Comparison of ENCODE assay signal across 26 cellular contexts in the genomic region with DNA sequence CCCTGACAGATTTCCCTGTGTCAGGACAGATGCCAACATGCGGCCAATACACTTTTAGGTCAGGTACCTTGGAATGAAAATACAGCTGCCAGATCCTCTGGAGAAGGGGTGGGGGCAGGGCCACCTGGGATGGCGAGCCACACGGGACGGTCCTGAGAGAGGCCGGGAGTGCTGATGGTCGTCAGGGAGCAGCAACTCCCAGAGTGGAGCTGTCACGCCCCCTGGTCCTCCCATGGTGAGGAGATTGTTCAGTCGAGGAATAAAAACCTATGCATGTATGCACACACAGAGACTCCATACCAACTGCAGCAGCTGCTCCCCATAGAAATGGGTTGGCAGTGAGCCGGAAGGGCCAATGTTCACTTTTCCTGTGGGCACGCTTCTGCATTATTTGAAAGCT. TPM values are rescaled to one million over a fixed set of nuclear protein-coding genes. Genes with fewer than 3 reads are reported as not detected.
DNase-seq lines count a peak whose midpoint lies in the region; ATAC-seq lines count a peak whose summit lies in the region.
"Had no signal": no experiment of that assay in that cellular context is flagged by ENCODE, and none has a peak within 500 bp of the region (broad histone marks: within the 10 kb centered on the region; RNA-seq: fewer than 3 reads in every experiment).

No MANE protein-coding gene starts in this region.

- no peaks in the 10 kb centered on the region for H3K36me3 Mint-ChIP-seq in activated T-helper 17 cell treated with anti-CD3 and anti-CD28 coated beads, Interleukin-2, amount 50 U/mL, for 72 hours (ENCODE audit: low read depth)

- peak overlapping the region; percentile 74 for H3K4me2 ChIP-seq in BLaER1
- H3K4me2 ChIP-seq: hepatocyte had no signal

- H4K20me1 ChIP-seq in BLaER1: no peaks in the 10 kb centered on the region

- ATAC-seq in GM18519 (IDR thresholded peaks at IDR 0.05; ENCODE audit: low FRiP score, unreplicated experiment): no peak
- no peak for ATAC-seq in activated T-helper 17 cell treated with anti-CD3 and anti-CD28 coated beads, Interleukin-2, amount 50 U/mL, for 72 hours (replicated peaks)
- ATAC-seq: HCT116; left colon; stimulated activated naive CD8-positive, alpha-beta T cell treated with anti-CD3 and anti-CD28 coated beads, Interleukin-15, amount 100 ng/mL, for 72 hours; T-helper 17 cell had no signal

- peaks cover 35% of the 10 kb centered on the region for H3K4me1 ChIP-seq in BLaER1
- H3K4me1 ChIP-seq: BE2C, Caco-2, prostate gland had no signal

- H3K27me3 Mint-ChIP-seq in activated T-helper 17 cell treated with anti-CD3 and anti-CD28 coated beads, Interleukin-2, amount 50 U/mL, for 72 hours: no peaks in the 10 kb centered on the region
- H3K27me3 Mint-ChIP-seq: stimulated activated naive CD8-positive, alpha-beta T cell treated with anti-CD3 and anti-CD28 coated beads, Interleukin-15, amount 100 ng/mL, for 72 hours; T-helper 17 cell had no signal

- H3K4me3 Mint-ChIP-seq in activated T-helper 17 cell treated with anti-CD3 and anti-CD28 coated beads, Interleukin-2, amount 50 U/mL, for 72 hours: no peak overlapping the region
- H3K4me3 Mint-ChIP-seq: activated naive CD4-positive, alpha-beta T cell treated with anti-CD3 and anti-CD28 coated beads for 36 hours; activated T-cell treated with anti-CD3 and anti-CD28 coated beads, Interleukin-2, amount 50 U/mL, for 72 hours; stimulated activated naive CD8-positive, alpha-beta T cell treated with anti-CD3 and anti-CD28 coated beads, Interleukin-15, amount 100 ng/mL, for 72 hours; T-helper 17 cell had no signal

- H3K27ac Mint-ChIP-seq in activated T-helper 17 cell treated with anti-CD3 and anti-CD28 coated beads, Interleukin-2, amount 50 U/mL, for 72 hours: no peak overlapping the region
- H3K27ac Mint-ChIP-seq: activated naive CD4-positive, alpha-beta T cell treated with anti-CD3 and anti-CD28 coated beads for 36 hours; activated T-cell treated with anti-CD3 and anti-CD28 coated beads, Interleukin-2, amount 50 U/mL, for 72 hours; T-helper 17 cell had no signal

- no peak overlapping the region for H3K4me3 ChIP-seq in BLaER1
- H3K4me3 ChIP-seq: hepatocyte, prostate gland had no signal

- peaks cover 5% of the 10 kb centered on the region for H3K9me3 Mint-ChIP-seq in activated T-helper 17 cell treated with anti-CD3 and anti-CD28 coated beads, Interleukin-2, amount 50 U/mL, for 72 hours

- no peak overlapping the region for H3K9ac ChIP-seq in BLaER1

- peaks cover 32% of the 10 kb centered on the region for H3K9me3 ChIP-seq in BLaER1
- peaks cover 21% of the 10 kb centered on the region for H3K9me3 ChIP-seq in KOPT-K1 (ENCODE audit: insufficient read depth, low read length, poor library complexity, severe bottlenecking)
- H3K9me3 ChIP-seq: BE2C, Caco-2, prostate gland had no signal

- peaks cover 18% of the 10 kb centered on the region for H3K4me1 Mint-ChIP-seq in activated T-helper 17 cell treated with anti-CD3 and anti-CD28 coated beads, Interleukin-2, amount 50 U/mL, for 72 hours

- DNase-seq in pons (ENCODE audit: low spot score): peak; percentile 37
- no peak for DNase-seq in NCI-H1436 treated with DMSO at 0.1 percent for 48 hours (lab: John Stamatoyannopoulos, UW)
- DNase-seq in stimulated activated CD4-positive, alpha-beta T cell treated with anti-CD3 and anti-CD28 coated beads, Interleukin-15, amount 100 ng/mL, for 24 hours: no peak
- DNase-seq: activated CD4-positive, alpha-beta T cell treated with anti-CD3 and anti-CD28 coated beads for 48 hours; activated naive CD4-positive, alpha-beta T cell treated with anti-CD3 and anti-CD28 coated beads for 36 hours; activated T-cell treated with anti-CD3 and anti-CD28 coated beads, Interleukin-2, amount 50 U/mL, for 72 hours; amniotic stem cell; BE2C; Caco-2; DMS79; GDM1; NCI-H2081; NCI-H345; NCI-H748 treated with DMSO at 0.1 percent for 48 hours; stimulated activated naive CD8-positive, alpha-beta T cell treated with anti-CD3 and anti-CD28 coated beads, Interleukin-15, amount 100 ng/mL, for 72 hours; T-helper 17 cell; trophoblast cell had no signal

- H3K27ac ChIP-seq in BLaER1 (no peak overlapping the region), KOPT-K1 (ENCODE audit: low read depth, low read length, poor library complexity, severe bottlenecking) (peak overlapping the region; percentile 38), cingulate gyrus (ENCODE audit: low read depth, low read length) (peak overlapping the region; percentile 94)
- H3K27ac ChIP-seq: hepatocyte, prostate gland had no signal

- no peaks in the 10 kb centered on the region for H3K27me3 ChIP-seq in BLaER1
- H3K27me3 ChIP-seq: BE2C, hepatocyte had no signal

- H3K36me3 ChIP-seq in BLaER1 (no peaks in the 10 kb centered on the region), KOPT-K1 (ENCODE audit: insufficient read depth, low read length) (no peaks in the 10 kb centered on the region)
- H3K36me3 ChIP-seq: BE2C, prostate gland had no signal

RNA-seq across cellular contexts. Expression of gene SEMA4D, which starts 45.1 kb away (rescaled TPM):
- 100 to 1,000 TPM; 167 to 263 TPM for total RNA-seq in activated T-helper 17 cell treated with anti-CD3 and anti-CD28 coated beads, Interleukin-2, amount 50 U/mL, for 72 hours
